8 cellular contexts compared by ENCODE assay signal in the genomic region with DNA sequence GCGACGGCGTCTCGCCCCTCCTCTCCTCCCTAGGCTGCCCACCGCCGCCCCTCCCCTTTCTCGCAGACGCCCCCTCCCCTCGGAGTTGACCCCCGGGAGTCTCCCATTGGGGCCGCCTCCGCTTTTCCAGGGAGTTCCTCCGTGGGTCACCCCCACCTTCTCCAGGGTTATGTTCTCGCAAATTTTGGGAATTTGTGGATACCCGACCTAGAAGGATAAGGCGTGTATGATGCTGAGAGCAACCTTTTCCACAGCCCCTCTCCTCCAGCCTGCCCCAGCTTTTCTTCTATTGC. TPM values are rescaled to one million over a fixed set of nuclear protein-coding genes. Genes with fewer than 3 reads are reported as not detected.
DNase-seq lines count a peak whose midpoint lies in the region; ATAC-seq and TF ChIP-seq lines count a peak whose summit lies in the region.

No MANE protein-coding gene starts in this region.

- no TSS peak for BruUV-seq in PC-3 (replicated peaks; lab: Mats Ljungman, UMichigan)

- no peak overlapping the region for H3K27ac Mint-ChIP-seq in endodermal cell
- H3K27ac Mint-ChIP-seq in natural killer cell treated with Interleukin-12 subunit alpha and Interleukin-12 subunit beta and Interleukin-15 and Interleukin-18, amount 100 ng/mL, for 72 hours: peak overlapping the region; percentile 93 to 98

- no peak for DNase-seq in BE2C
- no peak for DNase-seq in PC-3
- no peak for DNase-seq in endodermal cell
- no peak for DNase-seq in natural killer cell treated with Interleukin-12 subunit alpha and Interleukin-12 subunit beta and Interleukin-15 and Interleukin-18, amount 100 ng/mL, for 72 hours (ENCODE audit: low spot score)
- no peak for DNase-seq in HuH-7 (ENCODE audit: low spot score)
- DNase-seq in left colon: no peak
- no peak for DNase-seq in NCI-H526 treated with DMSO at 0.1 percent for 48 hours (lab: John Stamatoyannopoulos, UW)
- DNase-seq in HK-2 (ENCODE audit: unreplicated experiment): no peak

- H3K9ac ChIP-seq in PC-3 (ENCODE audit: low read length) (peak overlapping the region; percentile 94), endodermal cell (ENCODE audit: extremely low read depth, low read length, poor library complexity, severe bottlenecking) (peak overlapping the region; percentile 9)

- H3K4me1 Mint-ChIP-seq in endodermal cell: peaks cover 20% of the 10 kb centered on the region
- peaks cover 29 to 49% of the 10 kb centered on the region in 2 donors for H3K4me1 Mint-ChIP-seq in natural killer cell treated with Interleukin-12 subunit alpha and Interleukin-12 subunit beta and Interleukin-15 and Interleukin-18, amount 100 ng/mL, for 72 hours (ENCODE audit: low read depth in 2 of 2)

- H2AFZ ChIP-seq in PC-3 (ENCODE audit: low read length): peak overlapping the region; percentile 97

- H3F3A ChIP-seq in PC-3 (ENCODE audit: low read length, unreplicated experiment): no peaks in the 10 kb centered on the region

- H3K36me3 ChIP-seq in BE2C: no peaks in the 10 kb centered on the region
- H3K36me3 ChIP-seq in PC-3 (ENCODE audit: low read depth, low read length): no peaks in the 10 kb centered on the region
- no peaks in the 10 kb centered on the region for H3K36me3 ChIP-seq in endodermal cell (ENCODE audit: control insufficient read depth, insufficient read depth, low read length)

- 6 to 15% methylated on average over 7 to 15 of the region's 16 CpGs for WGBS in endodermal cell (ENCODE audit: insufficient coverage in 1 of 2, insufficient read length in 1 of 2), 2 experiments

- 0 out of 2 replicates have a peak, but pooled peaks cover 2% of the 10 kb centered on the region for H3K9me2 ChIP-seq in PC-3 (replicated peaks; ENCODE audit: low read length)

- TF ChIP-seq CTCF in BE2C (IDR thresholded peaks at IDR 0.05; ENCODE audit: low read depth, low read length) (no peak), PC-3 (conservative IDR thresholded peaks at IDR 0.05; ENCODE audit: low read depth, low read length) (no peak), endodermal cell (conservative IDR thresholded peaks at IDR 0.05) (no peak)

- H3K9me3 ChIP-seq in BE2C: no peaks in the 10 kb centered on the region
- H3K9me3 ChIP-seq in PC-3 (ENCODE audit: low read length): no peaks in the 10 kb centered on the region
- H3K9me3 ChIP-seq in endodermal cell (ENCODE audit: control insufficient read depth, low read length): peaks cover 13% of the 10 kb centered on the region

- intact Hi-C loops in PC-3 (cut with micrococcal nuclease): loop anchor here (2.0 to 5.0 kb wide), 3 partner anchors 41 to 121 kb away; partner anchors contain the start of gene LPAR6
- intact Hi-C loops in left colon (cut with DNase I, micrococcal nuclease): no loop called here

- CTCF ChIA-PET in PC-3 (lab: Charles Lee): no interaction called here

- H3K4me1 ChIP-seq in BE2C (peaks cover 11% of the 10 kb centered on the region; the same call in 1 of the 2 replicates), PC-3 (ENCODE audit: insufficient read depth, low read length) (peaks cover 7% of the 10 kb centered on the region; the same call in 1 of the 2 replicates), endodermal cell (ENCODE audit: control insufficient read depth, insufficient read depth, low read length) (peaks cover 6% of the 10 kb centered on the region)

- ATAC-seq in PC-3: no peak
- ATAC-seq in natural killer cell treated with Interleukin-12 subunit alpha and Interleukin-12 subunit beta and Interleukin-15 and Interleukin-18, amount 100 ng/mL, for 72 hours: no peak
- ATAC-seq in left colon: no peak

- peak overlapping the region; percentile 88 for H3K4me3 Mint-ChIP-seq in endodermal cell
- H3K4me3 Mint-ChIP-seq in natural killer cell treated with Interleukin-12 subunit alpha and Interleukin-12 subunit beta and Interleukin-15 and Interleukin-18, amount 100 ng/mL, for 72 hours: peak overlapping the region; percentile 89

- POLR2A ChIA-PET in PC-3 (lab: Charles Lee; ENCODE audit: unreplicated experiment): interaction anchor here (1.0 kb wide), 1 partner anchor 121 kb away, joined by 5 read pairs; no protein-coding TSS in a partner anchor

- H4K20me1 ChIP-seq in PC-3 (ENCODE audit: low read length): no peaks in the 10 kb centered on the region

- H3K27ac ChIP-seq in PC-3 (ENCODE audit: low read length) (peak overlapping the region; percentile 54; the same call in 1 of the 2 replicates), endodermal cell (ENCODE audit: low read depth, low read length) (peak overlapping the region; percentile 87)

- H3K79me2 ChIP-seq in PC-3 (ENCODE audit: low read length): no peaks in the 10 kb centered on the region

- no peaks in the 10 kb centered on the region for H3K27me3 ChIP-seq in BE2C
- H3K27me3 ChIP-seq in PC-3 (ENCODE audit: low read length): no peaks in the 10 kb centered on the region
- H3K27me3 ChIP-seq in endodermal cell (ENCODE audit: control insufficient read depth, insufficient read depth, low read length, poor library complexity, severe bottlenecking): peaks cover 52% of the 10 kb centered on the region

- no peaks in the 10 kb centered on the region for H3K36me3 Mint-ChIP-seq in endodermal cell (ENCODE audit: low read depth)
- H3K36me3 Mint-ChIP-seq in natural killer cell treated with Interleukin-12 subunit alpha and Interleukin-12 subunit beta and Interleukin-15 and Interleukin-18, amount 100 ng/mL, for 72 hours: peaks cover 5% of the 10 kb centered on the region

- H3K27me3 Mint-ChIP-seq in endodermal cell (ENCODE audit: insufficient read depth): peaks cover 54% of the 10 kb centered on the region
- no peaks in the 10 kb centered on the region for H3K27me3 Mint-ChIP-seq in natural killer cell treated with Interleukin-12 subunit alpha and Interleukin-12 subunit beta and Interleukin-15 and Interleukin-18, amount 100 ng/mL, for 72 hours

- no peaks in the 10 kb centered on the region for H3K9me3 Mint-ChIP-seq in endodermal cell
- peaks cover 4% of the 10 kb centered on the region for H3K9me3 Mint-ChIP-seq in natural killer cell treated with Interleukin-12 subunit alpha and Interleukin-12 subunit beta and Interleukin-15 and Interleukin-18, amount 100 ng/mL, for 72 hours

- peak overlapping the region; percentile 64 for H3K4me3 ChIP-seq in BE2C (ENCODE audit: low read depth, low read length)
- H3K4me3 ChIP-seq in PC-3 (ENCODE audit: low read length): peak overlapping the region; percentile 88
- peak overlapping the region; percentile 82 for H3K4me3 ChIP-seq in endodermal cell (ENCODE audit: low read length)

- peak overlapping the region; percentile 81 for H3K4me2 ChIP-seq in PC-3 (ENCODE audit: low read length)

RNA-seq across cellular contexts. Expression of gene RCBTB2, which starts 0.3 kb away (rescaled TPM):
- polyA plus RNA-seq in BE2C (2012; ENCODE audit: insufficient read depth, insufficient read length, low read depth): 9.2 TPM
- total RNA-seq in PC-3 (2014; rRNA removed) (2.1 and 2.5 TPM in 2 replicates), endodermal cell (1 to 10 TPM; 3.1 to 7.3 TPM), left colon (1 to 10 TPM; 4.6 to 6.7 TPM)
- polyA plus RNA-seq in endodermal cell (2013, experiment 1 of 2): 22.5 TPM
- 22.1 TPM for polyA plus RNA-seq in endodermal cell (2013, experiment 2 of 2)
- 10 to 100 TPM; 29.8 to 31.2 TPM for total RNA-seq in natural killer cell treated with Interleukin-12 subunit alpha and Interleukin-12 subunit beta and Interleukin-15 and Interleukin-18, amount 100 ng/mL, for 72 hours
